In the genomic region with DNA sequence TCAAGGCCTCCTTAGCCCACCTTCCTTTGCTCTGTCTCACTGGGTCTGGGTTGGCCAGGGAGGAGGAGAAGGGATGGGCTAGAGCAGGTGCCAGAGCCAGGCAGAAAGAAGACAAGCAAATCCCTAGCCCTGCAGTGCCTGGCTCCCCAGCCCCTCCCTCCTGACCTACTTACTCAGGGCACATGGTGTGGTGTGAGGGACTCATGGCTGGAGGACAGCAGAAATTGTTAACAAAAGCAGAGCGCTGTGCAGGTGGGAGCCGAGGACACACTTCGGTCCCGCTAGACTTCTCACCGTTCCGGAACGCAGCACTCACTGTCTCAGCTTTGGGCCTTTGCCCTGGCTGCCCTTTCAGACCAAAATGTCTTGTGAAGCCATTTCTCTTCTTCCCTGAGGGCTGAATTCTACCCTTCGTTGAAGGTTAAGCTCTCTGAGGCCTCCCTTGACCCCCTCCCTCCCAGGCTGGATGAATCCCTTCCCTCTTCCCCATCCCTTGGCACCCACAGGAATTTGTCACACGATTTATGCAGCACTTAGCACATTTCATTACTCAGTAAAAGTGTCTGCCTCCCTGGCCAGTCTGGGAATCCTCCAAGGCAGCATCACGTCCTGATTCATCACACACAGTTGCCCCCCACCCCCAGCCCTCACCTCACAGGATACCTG, we compare ENCODE assay signal across 22 cellular contexts.
DNase-seq lines count a peak whose midpoint lies in the region; ATAC-seq and TF ChIP-seq lines count a peak whose summit lies in the region.
"Had no signal": no experiment of that assay in that cellular context is flagged by ENCODE, and none has a peak within 500 bp of the region (broad histone marks: within the 10 kb centered on the region; RNA-seq: fewer than 3 reads in every experiment).

No MANE protein-coding gene starts in this region.

- H4K20me1 ChIP-seq in neural progenitor cell (ENCODE audit: low read depth): no peaks in the 10 kb centered on the region

- H3K27ac ChIP-seq in endodermal cell (ENCODE audit: low read depth, low read length) (no peak overlapping the region), neural progenitor cell (no peak overlapping the region)
- H3K27ac ChIP-seq: cardiac muscle cell, hepatocyte, parathyroid adenoma had no signal

- no peak for ATAC-seq in activated CD8-positive, alpha-beta memory T cell treated with anti-CD3 and anti-CD28 coated beads, Interleukin-2, amount 10 ng/mL, durations not matched to agents 7 days and 5 days
- ATAC-seq in HG02870 (IDR thresholded peaks at IDR 0.05; ENCODE audit: unreplicated experiment): no peak
- ATAC-seq in HG02981 (IDR thresholded peaks at IDR 0.05; ENCODE audit: unreplicated experiment): no peak
- ATAC-seq: naive thymus-derived CD8-positive, alpha-beta T cell; Right ventricle myocardium inferior had no signal

- H3K4me3 Mint-ChIP-seq in endodermal cell (no peak overlapping the region), neural progenitor cell (no peak overlapping the region)
- H3K4me3 Mint-ChIP-seq in activated CD8-positive, alpha-beta memory T cell treated with anti-CD3 and anti-CD28 coated beads, Interleukin-2, amount 10 ng/mL, durations not matched to agents 7 days and 5 days: no peak overlapping the region
- H3K4me3 Mint-ChIP-seq: CD8-positive, alpha-beta memory T cell; memory B cell; naive thymus-derived CD8-positive, alpha-beta T cell; stimulated activated naive CD8-positive, alpha-beta T cell treated with anti-CD3 and anti-CD28 coated beads, Interleukin-15, Interleukin-2, amounts not matched to agents 100 ng/mL and 50 ng/mL, for 24 hours; T-helper 1 cell treated with Interleukin-12 subunit alpha and Interleukin-12 subunit beta and Interleukin-4 antibody, amounts not matched to agents 30 μg/mL and 1 μg/mL, for 36 hours; type B pancreatic cell had no signal

- no peak overlapping the region for H3K27ac Mint-ChIP-seq in endodermal cell
- H3K27ac Mint-ChIP-seq in neural progenitor cell: no peak overlapping the region
- H3K27ac Mint-ChIP-seq in activated CD8-positive, alpha-beta memory T cell treated with anti-CD3 and anti-CD28 coated beads, Interleukin-2, amount 10 ng/mL, durations not matched to agents 7 days and 5 days: no peak overlapping the region
- H3K27ac Mint-ChIP-seq: memory B cell; naive thymus-derived CD8-positive, alpha-beta T cell; stimulated activated naive CD8-positive, alpha-beta T cell treated with anti-CD3 and anti-CD28 coated beads, Interleukin-15, Interleukin-2, amounts not matched to agents 100 ng/mL and 50 ng/mL, for 24 hours; T-helper 1 cell treated with Interleukin-12 subunit alpha and Interleukin-12 subunit beta and Interleukin-4 antibody, amounts not matched to agents 30 μg/mL and 1 μg/mL, for 36 hours; type B pancreatic cell had no signal

- WGBS in endodermal cell (ENCODE audit: insufficient coverage in 1 of 2, insufficient read length in 1 of 2), 2 experiments: 89 to 95% methylated on average over 8 to 10 of the region's 10 CpGs

- CTCF ChIA-PET in activated CD8-positive, alpha-beta memory T cell treated with anti-CD3 and anti-CD28 coated beads, Interleukin-2, amount 10 ng/mL, durations not matched to agents 7 days and 5 days (lab: Charles Lee): no interaction called here

- H3K4me2 ChIP-seq in neural progenitor cell: no peak overlapping the region
- H3K4me2 ChIP-seq: hepatocyte had no signal

- no peak overlapping the region for H3K9ac ChIP-seq in endodermal cell (ENCODE audit: extremely low read depth, low read length, poor library complexity, severe bottlenecking)
- H3K9ac ChIP-seq in neural progenitor cell: no peak overlapping the region
- H3K9ac ChIP-seq: parathyroid adenoma had no signal

- H3K36me3 ChIP-seq in MG63 (no peaks in the 10 kb centered on the region), endodermal cell (ENCODE audit: control insufficient read depth, insufficient read depth, low read length) (no peaks in the 10 kb centered on the region), neural progenitor cell (no peaks in the 10 kb centered on the region)
- H3K36me3 ChIP-seq: cardiac muscle cell had no signal

- DNase-seq in Caki2 (ENCODE audit: low read depth): peak; percentile 73
- DNase-seq in MG63: peak; percentile 4
- peak; percentile 74 for DNase-seq in endodermal cell
- DNase-seq in neural progenitor cell (ENCODE audit: low spot score): peak; percentile 16
- DNase-seq in activated CD8-positive, alpha-beta memory T cell treated with anti-CD3 and anti-CD28 coated beads, Interleukin-2, amount 10 ng/mL, durations not matched to agents 7 days and 5 days: no peak
- no peak for DNase-seq in activated effector memory CD4-positive, alpha-beta T cell treated with anti-CD3 and anti-CD28 coated beads, Interleukin-2, amount 50 U/mL, for 16 hours
- DNase-seq: CD8-positive, alpha-beta memory T cell; DMS79 treated with DMSO at 0.1 percent for 48 hours; naive thymus-derived CD8-positive, alpha-beta T cell; NCI-H146; NCI-H748 treated with DMSO at 0.1 percent for 48 hours; stimulated activated CD4-positive, alpha-beta T cell treated with anti-CD3 and anti-CD28 coated beads, Interleukin-1b, Interleukin-23, amount 100 ng/mL, for 48 hours had no signal

- H3K9me3 Mint-ChIP-seq in endodermal cell (no peaks in the 10 kb centered on the region), neural progenitor cell (no peaks in the 10 kb centered on the region)
- peaks cover 5% of the 10 kb centered on the region for H3K9me3 Mint-ChIP-seq in activated CD8-positive, alpha-beta memory T cell treated with anti-CD3 and anti-CD28 coated beads, Interleukin-2, amount 10 ng/mL, durations not matched to agents 7 days and 5 days (ENCODE audit: low read depth)
- H3K9me3 Mint-ChIP-seq: memory B cell; stimulated activated naive CD8-positive, alpha-beta T cell treated with anti-CD3 and anti-CD28 coated beads, Interleukin-15, Interleukin-2, amounts not matched to agents 100 ng/mL and 50 ng/mL, for 24 hours; T-helper 1 cell treated with Interleukin-12 subunit alpha and Interleukin-12 subunit beta and Interleukin-4 antibody, amounts not matched to agents 30 μg/mL and 1 μg/mL, for 36 hours; type B pancreatic cell had no signal

- no peaks in the 10 kb centered on the region for H3K27me3 Mint-ChIP-seq in endodermal cell (ENCODE audit: insufficient read depth)
- H3K27me3 Mint-ChIP-seq in neural progenitor cell (ENCODE audit: insufficient read depth, low read depth): peaks cover 2% of the 10 kb centered on the region
- H3K27me3 Mint-ChIP-seq in activated CD8-positive, alpha-beta memory T cell treated with anti-CD3 and anti-CD28 coated beads, Interleukin-2, amount 10 ng/mL, durations not matched to agents 7 days and 5 days: no peaks in the 10 kb centered on the region
- H3K27me3 Mint-ChIP-seq: CD8-positive, alpha-beta memory T cell; memory B cell; naive thymus-derived CD8-positive, alpha-beta T cell; stimulated activated naive CD8-positive, alpha-beta T cell treated with anti-CD3 and anti-CD28 coated beads, Interleukin-15, Interleukin-2, amounts not matched to agents 100 ng/mL and 50 ng/mL, for 24 hours; type B pancreatic cell had no signal

- no peak overlapping the region for H3K4me3 ChIP-seq in MG63
- H3K4me3 ChIP-seq in endodermal cell (ENCODE audit: low read length): no peak overlapping the region
- no peak overlapping the region for H3K4me3 ChIP-seq in neural progenitor cell
- H3K4me3 ChIP-seq: cardiac muscle cell, hepatocyte had no signal

- no peak overlapping the region for H2AFZ ChIP-seq in neural progenitor cell (replicated peaks)
- H2AFZ ChIP-seq: hepatocyte, parathyroid adenoma had no signal

- H3K9me3 ChIP-seq in MG63 (no peaks in the 10 kb centered on the region), endodermal cell (ENCODE audit: control insufficient read depth, low read length) (no peaks in the 10 kb centered on the region), neural progenitor cell (ENCODE audit: low read depth) (no peaks in the 10 kb centered on the region)

- no peaks in the 10 kb centered on the region for H3F3A ChIP-seq in neural progenitor cell (ENCODE audit: low read depth)

- peaks cover 7% of the 10 kb centered on the region for H3K27me3 ChIP-seq in MG63
- H3K27me3 ChIP-seq in endodermal cell (ENCODE audit: control insufficient read depth, insufficient read depth, low read length, poor library complexity, severe bottlenecking): no peaks in the 10 kb centered on the region
- no peaks in the 10 kb centered on the region for H3K27me3 ChIP-seq in neural progenitor cell
- H3K27me3 ChIP-seq: cardiac muscle cell, hepatocyte had no signal

- H3K36me3 Mint-ChIP-seq in endodermal cell (ENCODE audit: low read depth) (no peaks in the 10 kb centered on the region), neural progenitor cell (no peaks in the 10 kb centered on the region)
- H3K36me3 Mint-ChIP-seq in activated CD8-positive, alpha-beta memory T cell treated with anti-CD3 and anti-CD28 coated beads, Interleukin-2, amount 10 ng/mL, durations not matched to agents 7 days and 5 days: no peaks in the 10 kb centered on the region
- H3K36me3 Mint-ChIP-seq: CD8-positive, alpha-beta memory T cell; memory B cell; naive thymus-derived CD8-positive, alpha-beta T cell; type B pancreatic cell had no signal

- peaks cover 16% of the 10 kb centered on the region for H3K4me1 ChIP-seq in endodermal cell (ENCODE audit: control insufficient read depth, insufficient read depth, low read length)
- no peaks in the 10 kb centered on the region for H3K4me1 ChIP-seq in neural progenitor cell
- H3K4me1 ChIP-seq: parathyroid adenoma had no signal

- in situ Hi-C loops in Caki2 (cut with HindIII; ENCODE audit: low pct_unique_long_range_greater_than_20kb, low sequenced_read_pairs): no loop called here

- TF ChIP-seq CTCF in endodermal cell (conservative IDR thresholded peaks at IDR 0.05) (no peak), neural progenitor cell (IDR thresholded peaks at IDR 0.05) (no peak)

- peaks cover 36% of the 10 kb centered on the region for H3K4me1 Mint-ChIP-seq in endodermal cell
- peaks cover 16% of the 10 kb centered on the region for H3K4me1 Mint-ChIP-seq in neural progenitor cell
- H3K4me1 Mint-ChIP-seq in activated CD8-positive, alpha-beta memory T cell treated with anti-CD3 and anti-CD28 coated beads, Interleukin-2, amount 10 ng/mL, durations not matched to agents 7 days and 5 days: no peaks in the 10 kb centered on the region
- H3K4me1 Mint-ChIP-seq: CD8-positive, alpha-beta memory T cell; memory B cell; naive thymus-derived CD8-positive, alpha-beta T cell had no signal

- H3K79me2 ChIP-seq in neural progenitor cell (ENCODE audit: low read depth): no peaks in the 10 kb centered on the region
- H3K79me2 ChIP-seq: hepatocyte, parathyroid adenoma had no signal

Comparison
In these comparisons a context has a peak if more than half of its experiments do, and no peak if none do; other contexts are left out.
1. DNase-seq: peak in Caki2 (single experiment), MG63 (single experiment), endodermal cell (single experiment) and neural progenitor cell (single experiment); none in activated CD8-positive, alpha-beta memory T cell treated with anti-CD3 and anti-CD28 coated beads, Interleukin-2, amount 10 ng/mL, durations not matched to agents 7 days and 5 days (single experiment) and activated effector memory CD4-positive, alpha-beta T cell treated with anti-CD3 and anti-CD28 coated beads, Interleukin-2, amount 50 U/mL, for 16 hours (single experiment).